ENCODE assay signal across 8 cellular contexts in the genomic region with DNA sequence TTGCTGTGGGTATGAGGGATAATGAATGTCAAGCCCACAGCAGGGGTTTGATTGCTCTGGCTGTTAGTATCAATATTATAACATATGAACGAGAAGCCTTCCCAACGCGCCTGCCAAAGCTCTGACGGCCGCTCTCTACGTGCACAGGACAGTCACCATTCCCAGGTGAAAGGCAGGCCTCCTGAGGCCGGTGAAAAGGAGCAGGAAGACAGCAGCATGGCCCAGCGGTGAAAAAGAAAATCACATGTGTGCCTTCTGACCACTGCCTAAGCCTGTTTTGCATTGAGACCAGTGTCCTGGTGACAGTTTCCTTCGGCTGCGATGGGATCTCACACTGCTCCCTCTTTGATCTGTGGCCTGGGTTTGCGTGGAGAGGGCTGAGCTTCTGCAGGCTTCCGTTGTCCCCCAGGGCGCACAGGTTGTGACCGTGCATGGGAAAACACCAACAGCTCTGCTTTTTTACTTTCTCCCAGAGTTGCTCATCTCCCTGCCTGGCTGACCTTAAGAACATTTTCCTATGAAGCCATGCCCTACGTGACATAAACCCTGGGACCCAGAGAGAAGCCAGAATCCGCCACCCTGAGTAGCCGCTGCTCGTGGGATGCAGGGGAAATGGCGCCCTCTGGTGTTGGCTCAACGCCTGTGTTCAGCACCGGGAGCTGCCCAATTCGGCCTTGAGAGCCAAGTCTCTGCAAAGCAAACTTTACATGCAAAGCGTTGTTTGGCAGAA.
DNase-seq lines count a peak whose midpoint lies in the region; ATAC-seq, FAIRE-seq and TF ChIP-seq lines count a peak whose summit lies in the region.

No MANE protein-coding gene starts in this region.

- DNase-seq in AG20443 (ENCODE audit: low spot score) (peak; percentile 71), H54 (ENCODE audit: insufficient read length, low spot score) (peak; percentile 26), NOMO-1 (lab: John Stamatoyannopoulos, UW; ENCODE audit: unreplicated experiment in 2 of 2) (peak; percentile 62 to 69), Right ventricle myocardium superior (peak; percentile 60), psoas muscle (peak in 1 of 2 donors; percentile 41)
- DNase-seq in activated T-cell treated with anti-CD3 and anti-CD28 coated beads, Interleukin-2, amount 50 U/mL, for 72 hours, result peak; percentile 55 to 64

- WGBS in psoas muscle, 3 donors, result 36 to 46% (median 45%) methylated on average over 23 of the region's 23 CpGs

- no peaks in the 10 kb centered on the region for H3K36me3 ChIP-seq in psoas muscle (ENCODE audit: insufficient read depth in 1 of 2, low read depth in 1 of 2)

- peaks cover 10% of the 10 kb centered on the region for H3K9me3 ChIP-seq in psoas muscle

- H3K4me3 ChIP-seq in psoas muscle, result no peak overlapping the region

- TF ChIP-seq CTCF in psoas muscle (IDR thresholded peaks at IDR 0.05), result peak; percentile 40

- ATAC-seq in activated T-cell treated with anti-CD3 and anti-CD28 coated beads, Interleukin-2, amount 50 U/mL, for 72 hours (replicated peaks in 1 of 2), result peak in 1 of 2 donors; percentile 43
- ATAC-seq in Right ventricle myocardium superior (ENCODE audit: poor library complexity), result peak; percentile 73
- ATAC-seq in psoas muscle, result no peak
- no peak for ATAC-seq in HG02885 (IDR thresholded peaks at IDR 0.05; ENCODE audit: poor library complexity, unreplicated experiment)
- no peak for ATAC-seq in GM21447 (IDR thresholded peaks at IDR 0.05; ENCODE audit: unreplicated experiment)

- H3K9me3 Mint-ChIP-seq in activated T-cell treated with anti-CD3 and anti-CD28 coated beads, Interleukin-2, amount 50 U/mL, for 72 hours, result peaks cover 2 to 4% of the 10 kb centered on the region in 2 donors

- no peak for TF ChIP-seq POLR2A in H54 (IDR thresholded peaks at IDR 0.05; ENCODE audit: low read depth, low read length)

- intact Hi-C loops in Right ventricle myocardium superior (cut with DNase I), result loop anchor here (2.0 kb wide), 1 partner anchor 164 kb away; no protein-coding TSS in a partner anchor
- intact Hi-C loops in psoas muscle (cut with DNase I), result loop anchor here in 1 of 2 donors (5.0 kb wide), 1 partner anchor 165 kb away; no protein-coding TSS in a partner anchor

- H3K27ac Mint-ChIP-seq in activated T-cell treated with anti-CD3 and anti-CD28 coated beads, Interleukin-2, amount 50 U/mL, for 72 hours, result no peak overlapping the region

- no peak for FAIRE-seq in H54 (lab: Jason Lieb, UNC)

- H3K27ac ChIP-seq in psoas muscle, result no peak overlapping the region

- no peak overlapping the region for H3K4me3 Mint-ChIP-seq in activated T-cell treated with anti-CD3 and anti-CD28 coated beads, Interleukin-2, amount 50 U/mL, for 72 hours

- no peaks in the 10 kb centered on the region for H3K4me1 ChIP-seq in psoas muscle

- H3K27me3 ChIP-seq in psoas muscle (ENCODE audit: insufficient read depth in 3 of 3, low read length in 2 of 3), result peaks cover 0 to 5% (median 2%) of the 10 kb centered on the region in 3 donors

- no peaks in the 10 kb centered on the region for H3K36me3 Mint-ChIP-seq in activated T-cell treated with anti-CD3 and anti-CD28 coated beads, Interleukin-2, amount 50 U/mL, for 72 hours (ENCODE audit: insufficient read depth in 2 of 2)

- H3K27me3 Mint-ChIP-seq in activated T-cell treated with anti-CD3 and anti-CD28 coated beads, Interleukin-2, amount 50 U/mL, for 72 hours (ENCODE audit: low read depth), result no peaks in the 10 kb centered on the region

- no peaks in the 10 kb centered on the region for H3K4me1 Mint-ChIP-seq in activated T-cell treated with anti-CD3 and anti-CD28 coated beads, Interleukin-2, amount 50 U/mL, for 72 hours (ENCODE audit: low read depth)
